Comparison of ENCODE assay signal across 8 cellular contexts in genomic region chr16:81313731-81314602, GRCh38. TPM values are rescaled to one million over a fixed set of nuclear protein-coding genes. Genes with fewer than 3 reads are reported as not detected.
DNase-seq lines count a peak whose midpoint lies in the region; ATAC-seq and FAIRE-seq lines count a peak whose summit lies in the region.

No MANE protein-coding gene starts in this region.

- H3K4me3 Mint-ChIP-seq in activated naive CD4-positive, alpha-beta T cell treated with anti-CD3 and anti-CD28 coated beads for 36 hours: peak overlapping the region; percentile 97
- peak overlapping the region; percentile 84 for H3K4me3 Mint-ChIP-seq in activated CD4-positive, alpha-beta memory T cell treated with anti-CD3 and anti-CD28 coated beads, Interleukin-2, amount 10 ng/mL, durations not matched to agents 7 days and 5 days

- H3K4me3 ChIP-seq in iPS-11a (ENCODE audit: low read depth, low read length) (peak overlapping the region; percentile 87), small intestine (ENCODE audit: low read depth in 1 of 2, low read length in 2 of 2) (peak overlapping the region; percentile 64 to 92)

- no peak for ATAC-seq in GM19467 (IDR thresholded peaks at IDR 0.05; ENCODE audit: unreplicated experiment)

- peak overlapping the region; percentile 26 to 82 for H3K27ac ChIP-seq in small intestine (ENCODE audit: low read depth in 1 of 2, low read length in 1 of 2)

- no peak for FAIRE-seq in small intestine (lab: Jason Lieb, UNC)

- H3K27ac Mint-ChIP-seq in activated naive CD4-positive, alpha-beta T cell treated with anti-CD3 and anti-CD28 coated beads for 36 hours: peak overlapping the region; percentile 83
- peak overlapping the region; percentile 76 for H3K27ac Mint-ChIP-seq in activated CD4-positive, alpha-beta memory T cell treated with anti-CD3 and anti-CD28 coated beads, Interleukin-2, amount 10 ng/mL, durations not matched to agents 7 days and 5 days

- WGBS in small intestine, 3 donors: 2 to 6% (median 5%) methylated on average over 16 of the region's 16 CpGs

- H3K36me3 Mint-ChIP-seq in activated naive CD4-positive, alpha-beta T cell treated with anti-CD3 and anti-CD28 coated beads for 36 hours (ENCODE audit: low read depth): peaks cover 2% of the 10 kb centered on the region
- peaks cover 5% of the 10 kb centered on the region for H3K36me3 Mint-ChIP-seq in activated CD4-positive, alpha-beta memory T cell treated with anti-CD3 and anti-CD28 coated beads, Interleukin-2, amount 10 ng/mL, durations not matched to agents 7 days and 5 days (ENCODE audit: low read depth)

- no peak for DNase-seq in activated naive CD4-positive, alpha-beta T cell treated with anti-CD3 and anti-CD28 coated beads for 36 hours
- DNase-seq in activated naive CD4-positive, alpha-beta T cell treated with Interleukin-2 at 50 U/mL for 16 hours: no peak
- peak; percentile 18 for DNase-seq in activated CD4-positive, alpha-beta memory T cell treated with anti-CD3 and anti-CD28 coated beads, Interleukin-2, amount 10 ng/mL, durations not matched to agents 7 days and 5 days
- DNase-seq in small intestine (peak; percentile 12), amniotic stem cell (lab: John Stamatoyannopoulos, UW) (no peak), GM19240 (ENCODE audit: insufficient read length, low spot score) (no peak)

- H3K4me1 Mint-ChIP-seq in activated naive CD4-positive, alpha-beta T cell treated with anti-CD3 and anti-CD28 coated beads for 36 hours (ENCODE audit: low read depth): peaks cover 65% of the 10 kb centered on the region
- peaks cover 45% of the 10 kb centered on the region for H3K4me1 Mint-ChIP-seq in activated CD4-positive, alpha-beta memory T cell treated with anti-CD3 and anti-CD28 coated beads, Interleukin-2, amount 10 ng/mL, durations not matched to agents 7 days and 5 days

- no peaks in the 10 kb centered on the region for H3K27me3 Mint-ChIP-seq in activated naive CD4-positive, alpha-beta T cell treated with anti-CD3 and anti-CD28 coated beads for 36 hours (ENCODE audit: low read depth)
- H3K27me3 Mint-ChIP-seq in activated CD4-positive, alpha-beta memory T cell treated with anti-CD3 and anti-CD28 coated beads, Interleukin-2, amount 10 ng/mL, durations not matched to agents 7 days and 5 days: no peaks in the 10 kb centered on the region

- H3K9me3 ChIP-seq in small intestine (ENCODE audit: control insufficient read depth, low read depth): no peaks in the 10 kb centered on the region

- POLR2A ChIA-PET in activated CD4-positive, alpha-beta memory T cell treated with anti-CD3 and anti-CD28 coated beads, Interleukin-2, amount 10 ng/mL, durations not matched to agents 7 days and 5 days (lab: Charles Lee): interaction anchor here (0.6 to 1.5 kb wide), 12 partner anchors 47 to 480 kb away, joined by 3 to 10 read pairs (median 4); partner anchors contain the start of genes ATMIN, C16orf46, CENPN and CMC2

- no peaks in the 10 kb centered on the region for H3K27me3 ChIP-seq in small intestine (ENCODE audit: control insufficient read depth in 2 of 2, insufficient read depth in 2 of 2, low read length in 2 of 2)

- H3K4me1 ChIP-seq in small intestine (ENCODE audit: control insufficient read depth in 2 of 2, insufficient read depth in 1 of 2, low read depth in 1 of 2, low read length in 1 of 2): peaks cover 4 to 10% of the 10 kb centered on the region in 2 donors

- intact Hi-C loops in activated naive CD4-positive, alpha-beta T cell treated with anti-CD3 and anti-CD28 coated beads for 36 hours (cut with micrococcal nuclease): loop anchor here (1.0 to 10.0 kb wide), 13 partner anchors 21 to 1338 kb away; partner anchors contain the start of genes C16orf46, CDYL2, CENPN and DYNLRB2

- CTCF ChIA-PET in activated naive CD4-positive, alpha-beta T cell treated with anti-CD3 and anti-CD28 coated beads for 36 hours (lab: Charles Lee): interaction anchor here (0.8 to 1.5 kb wide), 2 partner anchors 12 to 53 kb away, joined by 4 to 5 read pairs; no protein-coding TSS in a partner anchor
- CTCF ChIA-PET in activated CD4-positive, alpha-beta memory T cell treated with anti-CD3 and anti-CD28 coated beads, Interleukin-2, amount 10 ng/mL, durations not matched to agents 7 days and 5 days (lab: Charles Lee): interaction anchor here (0.5 to 1.5 kb wide), 6 partner anchors 13 to 278 kb away, joined by 3 to 4 read pairs (median 4); partner anchors contain the start of genes ATMIN and C16orf46

- H3K36me3 ChIP-seq in small intestine (ENCODE audit: control insufficient read depth in 2 of 2, insufficient read depth in 2 of 2, low read length in 2 of 2): no peaks in the 10 kb centered on the region

- H3K9me3 Mint-ChIP-seq in activated naive CD4-positive, alpha-beta T cell treated with anti-CD3 and anti-CD28 coated beads for 36 hours: no peaks in the 10 kb centered on the region
- no peaks in the 10 kb centered on the region for H3K9me3 Mint-ChIP-seq in activated CD4-positive, alpha-beta memory T cell treated with anti-CD3 and anti-CD28 coated beads, Interleukin-2, amount 10 ng/mL, durations not matched to agents 7 days and 5 days

RNA-seq across cellular contexts. Expression of gene GAN, which starts 0.8 kb away (rescaled TPM):
- total RNA-seq in activated naive CD4-positive, alpha-beta T cell treated with anti-CD3 and anti-CD28 coated beads for 36 hours: 10 to 100 TPM; 10.6 to 11.3 TPM
- 1 to 10 TPM; 8.4 to 8.9 TPM for total RNA-seq in activated CD4-positive, alpha-beta memory T cell treated with anti-CD3 and anti-CD28 coated beads, Interleukin-2, amount 10 ng/mL, durations not matched to agents 7 days and 5 days
- 1 to 10 TPM in 1 of 3 donors, under 1 TPM in 2; 0.27 to 1.8 (median 0.89) TPM for polyA plus RNA-seq in small intestine

Comparison
In these comparisons a context has a peak if more than half of its experiments do, and no peak if none do; other contexts are left out.
1. DNase-seq: peak in activated CD4-positive, alpha-beta memory T cell treated with anti-CD3 and anti-CD28 coated beads, Interleukin-2, amount 10 ng/mL, durations not matched to agents 7 days and 5 days (single experiment) and small intestine (single experiment); none in activated naive CD4-positive, alpha-beta T cell treated with anti-CD3 and anti-CD28 coated beads for 36 hours (single experiment), activated naive CD4-positive, alpha-beta T cell treated with Interleukin-2 at 50 U/mL for 16 hours (single experiment), amniotic stem cell (single experiment) and GM19240 (single experiment).